29 cellular contexts compared by ENCODE assay signal in genomic region chr1:189192741-189193140, GRCh38.
"Had no signal": no experiment of that assay in that cellular context is flagged by ENCODE, and none has a peak within 500 bp of the region (broad histone marks: within the 10 kb centered on the region; RNA-seq: fewer than 3 reads in every experiment).

No MANE protein-coding gene starts in this region.

- H3K27ac ChIP-seq: neural progenitor cell, ovary, parathyroid adenoma, psoas muscle, right lobe of liver, sigmoid colon, suprapubic skin, testis, tibial artery, transverse colon, upper lobe of right lung, uterus had no signal

- H3K36me3 ChIP-seq: neural progenitor cell, ovary, right lobe of liver, sigmoid colon, suprapubic skin, tibial artery, transverse colon, upper lobe of right lung, uterus had no signal

- H3K4me3 ChIP-seq: neural progenitor cell, ovary, psoas muscle, right lobe of liver, sigmoid colon, suprapubic skin, testis, tibial artery, transverse colon, upper lobe of right lung, uterus had no signal

- H3K27me3 ChIP-seq: neural progenitor cell, ovary, right lobe of liver, sigmoid colon, suprapubic skin, testis, tibial artery, transverse colon, upper lobe of right lung, uterus had no signal

- H3K9me3 ChIP-seq: ovary, psoas muscle, right lobe of liver, sigmoid colon, suprapubic skin, testis, tibial artery, transverse colon, upper lobe of right lung, uterus had no signal

- H3K9ac ChIP-seq: neural progenitor cell, parathyroid adenoma had no signal

- H3K27ac Mint-ChIP-seq: natural killer cell; nephron; neural progenitor cell; progenitor cell of endocrine pancreas; stimulated activated memory B cell treated with anti-CD40 and anti-IgM and Interleukin-4, amounts not matched to agents 10 μg/mL and 1 μg/mL and 100 μg/mL, for 72 hours; stimulated activated naive CD8-positive, alpha-beta T cell treated with anti-CD3 and anti-CD28 coated beads, Interleukin-15, amount 100 ng/mL, for 72 hours; type B pancreatic cell had no signal

- H3K4me2 ChIP-seq: neural progenitor cell had no signal

- H3K4me1 ChIP-seq: neural progenitor cell, parathyroid adenoma, psoas muscle, right lobe of liver, sigmoid colon, suprapubic skin, testis, tibial artery, upper lobe of right lung, uterus had no signal

- H3K36me3 Mint-ChIP-seq: natural killer cell; neural progenitor cell; stimulated activated memory B cell treated with anti-CD40 and anti-IgM and Interleukin-4, amounts not matched to agents 10 μg/mL and 1 μg/mL and 100 μg/mL, for 72 hours; type B pancreatic cell had no signal

- H3K79me2 ChIP-seq: parathyroid adenoma had no signal

- ATAC-seq: natural killer cell; psoas muscle; right cardiac atrium; right lobe of liver; stimulated activated memory B cell treated with anti-CD40 and anti-IgM and Interleukin-4, amounts not matched to agents 10 μg/mL and 1 μg/mL and 100 μg/mL, for 72 hours; stimulated activated naive CD8-positive, alpha-beta T cell treated with anti-CD3 and anti-CD28 coated beads, Interleukin-15, amount 100 ng/mL, for 72 hours; stimulated activated naive CD8-positive, alpha-beta T cell treated with anti-CD3 and anti-CD28 coated beads, Interleukin-15, Interleukin-2, amounts not matched to agents 100 U/mL and 50 U/mL, for 24 hours; upper lobe of right lung had no signal

- H3K4me1 Mint-ChIP-seq: natural killer cell; nephron; neural progenitor cell; stimulated activated memory B cell treated with anti-CD40 and anti-IgM and Interleukin-4, amounts not matched to agents 10 μg/mL and 1 μg/mL and 100 μg/mL, for 72 hours; stimulated activated naive CD8-positive, alpha-beta T cell treated with anti-CD3 and anti-CD28 coated beads, Interleukin-15, amount 100 ng/mL, for 72 hours had no signal

- H3K27me3 Mint-ChIP-seq: progenitor cell of endocrine pancreas; stimulated activated memory B cell treated with anti-CD40 and anti-IgM and Interleukin-4, amounts not matched to agents 10 μg/mL and 1 μg/mL and 100 μg/mL, for 72 hours; stimulated activated naive CD8-positive, alpha-beta T cell treated with anti-CD3 and anti-CD28 coated beads, Interleukin-15, amount 100 ng/mL, for 72 hours; type B pancreatic cell had no signal

- H3K9me3 Mint-ChIP-seq: nephron; neural progenitor cell; stimulated activated memory B cell treated with anti-CD40 and anti-IgM and Interleukin-4, amounts not matched to agents 10 μg/mL and 1 μg/mL and 100 μg/mL, for 72 hours; stimulated activated naive CD8-positive, alpha-beta T cell treated with anti-CD3 and anti-CD28 coated beads, Interleukin-15, amount 100 ng/mL, for 72 hours; type B pancreatic cell had no signal

- H3K4me3 Mint-ChIP-seq: natural killer cell; nephron; neural progenitor cell; stimulated activated memory B cell treated with anti-CD40 and anti-IgM and Interleukin-4, amounts not matched to agents 10 μg/mL and 1 μg/mL and 100 μg/mL, for 72 hours; stimulated activated naive CD8-positive, alpha-beta T cell treated with anti-CD3 and anti-CD28 coated beads, Interleukin-15, amount 100 ng/mL, for 72 hours; type B pancreatic cell had no signal

- H2AFZ ChIP-seq: neural progenitor cell, parathyroid adenoma had no signal

- DNase-seq: natural killer cell; occipital lobe; ovary; posterior cingulate gyrus; psoas muscle; right cardiac atrium; right lobe of liver; sigmoid colon; small intestine; stimulated activated CD4-positive, alpha-beta T cell treated with anti-CD3 and anti-CD28 coated beads, Interleukin-15, amount 100 ng/mL, for 24 hours; stimulated activated CD4-positive, alpha-beta T cell treated with anti-CD3 and anti-CD28 coated beads, Interleukin-2, amount 100 ng/mL, for 24 hours; stimulated activated CD4-positive, alpha-beta T cell treated with anti-CD3 and anti-CD28 coated beads, Interleukin-2, amount 100 ng/mL, for 48 hours; stimulated activated CD4-positive, alpha-beta T cell treated with anti-CD3 and anti-CD28 coated beads, Interleukin-4, amount 100 ng/mL, for 24 hours; stimulated activated naive CD4-positive, alpha-beta T cell; stimulated activated naive CD8-positive, alpha-beta T cell treated with anti-CD3 and anti-CD28 coated beads, Interleukin-15, amount 100 ng/mL, for 72 hours; stimulated activated naive CD8-positive, alpha-beta T cell treated with anti-CD3 and anti-CD28 coated beads, Interleukin-15, Interleukin-2, amounts not matched to agents 100 U/mL and 50 U/mL, for 24 hours; substantia nigra; testis; tibial artery; transverse colon; upper lobe of right lung; uterus had no signal
